Comparison of ENCODE assay signal across 19 cellular contexts in genomic region chr9:130295431-130295830, GRCh38. TPM values are rescaled to one million over a fixed set of nuclear protein-coding genes. Genes with fewer than 3 reads are reported as not detected.
A peak's percentile ranks its signal among the peaks of the same experiment; 100 is the strongest.
DNase-seq lines count a peak whose midpoint lies in the region; ATAC-seq, FAIRE-seq and TF ChIP-seq lines count a peak whose summit lies in the region.
"Had no signal": no experiment of that assay in that cellular context is flagged by ENCODE, and none has a peak within 500 bp of the region (broad histone marks: within the 10 kb centered on the region; RNA-seq: fewer than 3 reads in every experiment).

No MANE protein-coding gene starts in this region.

- H3K4me3 Mint-ChIP-seq in natural killer cell: no peak overlapping the region
- H3K4me3 Mint-ChIP-seq: CD4-positive, alpha-beta memory T cell; HFFc6 had no signal

- peak; percentile 35 for DNase-seq in RWPE2 (ENCODE audit: low spot score)
- no peak for DNase-seq in bronchial epithelial cell (ENCODE audit: low read depth)
- DNase-seq in lower lobe of right lung: peak; percentile 14
- DNase-seq in iPS-NIHi7 (ENCODE audit: extremely low spot score): no peak
- no peak for DNase-seq in natural killer cell
- DNase-seq: C1 segment of cervical spinal cord; Calu3; CD4-positive, alpha-beta memory T cell; COR-L47; DMS53; DMS79 treated with DMSO at 0.1 percent for 48 hours; GF-D8; GOT3; HFFc6 had no signal

- H3K36me3 ChIP-seq in RWPE2 (ENCODE audit: low read depth): no peaks in the 10 kb centered on the region
- no peaks in the 10 kb centered on the region for H3K36me3 ChIP-seq in bronchial epithelial cell (ENCODE audit: control insufficient read depth, insufficient read depth, low read length)
- H3K36me3 ChIP-seq in lower lobe of right lung: no peaks in the 10 kb centered on the region
- H3K36me3 ChIP-seq: HAP-1 had no signal

- no peaks in the 10 kb centered on the region for H3K9me3 ChIP-seq in RWPE2 (ENCODE audit: severe bottlenecking)
- no peaks in the 10 kb centered on the region for H3K9me3 ChIP-seq in lower lobe of right lung
- H3K9me3 ChIP-seq: HAP-1 had no signal

- FAIRE-seq in bronchial epithelial cell (lab: Jason Lieb, UNC): peak; percentile 58
- FAIRE-seq: GM12891, GM18507, H54 had no signal

- peaks cover 0 to 5% of the 10 kb centered on the region in 2 donors for H3K9me3 Mint-ChIP-seq in natural killer cell
- H3K9me3 Mint-ChIP-seq: HFFc6 had no signal

- H3K4me3 ChIP-seq in RWPE2 (ENCODE audit: severe bottlenecking) (no peak overlapping the region), bronchial epithelial cell (ENCODE audit: low read depth, low read length) (no peak overlapping the region), lower lobe of right lung (no peak overlapping the region)
- H3K4me3 ChIP-seq: HAP-1 had no signal

- H3K27ac ChIP-seq in RWPE2 (ENCODE audit: poor library complexity, severe bottlenecking): no peak overlapping the region
- no peak overlapping the region for H3K27ac ChIP-seq in lower lobe of right lung

- intact Hi-C loops in lower lobe of right lung (cut with DNase I): no loop called here
- intact Hi-C loops in natural killer cell (cut with micrococcal nuclease): no loop called here

- H3K4me1 ChIP-seq in RWPE2 (ENCODE audit: insufficient read depth, poor library complexity, severe bottlenecking) (no peaks in the 10 kb centered on the region), lower lobe of right lung (no peaks in the 10 kb centered on the region)
- H3K4me1 ChIP-seq: HAP-1 had no signal

- peaks cover 1% of the 10 kb centered on the region for H3K27me3 ChIP-seq in RWPE2 (ENCODE audit: insufficient read depth, poor library complexity, severe bottlenecking)
- peaks cover 3% of the 10 kb centered on the region for H3K27me3 ChIP-seq in bronchial epithelial cell (ENCODE audit: control insufficient read depth, insufficient read depth, low read length)
- H3K27me3 ChIP-seq in lower lobe of right lung (ENCODE audit: low read depth): peaks cover 6% of the 10 kb centered on the region

- peaks cover 16 to 36% of the 10 kb centered on the region in 2 donors for H3K27me3 Mint-ChIP-seq in natural killer cell (ENCODE audit: low read depth in 2 of 2)

- no peaks in the 10 kb centered on the region for H3K36me3 Mint-ChIP-seq in natural killer cell
- H3K36me3 Mint-ChIP-seq: CD4-positive, alpha-beta memory T cell had no signal

- no peak overlapping the region for H3K27ac Mint-ChIP-seq in natural killer cell
- H3K27ac Mint-ChIP-seq: CD4-positive, alpha-beta memory T cell; HFFc6 had no signal

- no peaks in the 10 kb centered on the region for H3K4me1 Mint-ChIP-seq in natural killer cell
- H3K4me1 Mint-ChIP-seq: CD4-positive, alpha-beta memory T cell had no signal

- TF ChIP-seq CTCF in RWPE2 (IDR thresholded peaks at IDR 0.05; ENCODE audit: poor library complexity, severe bottlenecking) (no peak), bronchial epithelial cell (IDR thresholded peaks at IDR 0.05; ENCODE audit: insufficient read depth, low read length, severe bottlenecking) (no peak), lower lobe of right lung (IDR thresholded peaks at IDR 0.05) (no peak), natural killer cell (IDR thresholded peaks at IDR 0.05) (no peak)

- no peak for ATAC-seq in RWPE2 (ENCODE audit: low read depth)
- no peak for ATAC-seq in lower lobe of right lung
- no peak for ATAC-seq in GM21367 (IDR thresholded peaks at IDR 0.05; ENCODE audit: unreplicated experiment)
- ATAC-seq in natural killer cell: no peak

RNA-seq across cellular contexts. Expression of gene HMCN2, which starts 29.9 kb away (rescaled TPM):
- total RNA-seq in bronchial epithelial cell (under 0.01 TPM in 2 replicates), lower lobe of right lung (4.7 TPM), natural killer cell (not detected)
- total RNA-seq: Calu3; CD4-positive, alpha-beta memory T cell had no signal

Comparison
In these comparisons a context has a peak if more than half of its experiments do, and no peak if none do; other contexts are left out.
1. DNase-seq: peak in RWPE2 (single experiment) and lower lobe of right lung (single experiment); none in bronchial epithelial cell (single experiment), iPS-NIHi7 (single experiment) and natural killer cell (single experiment).